In the genomic region with DNA sequence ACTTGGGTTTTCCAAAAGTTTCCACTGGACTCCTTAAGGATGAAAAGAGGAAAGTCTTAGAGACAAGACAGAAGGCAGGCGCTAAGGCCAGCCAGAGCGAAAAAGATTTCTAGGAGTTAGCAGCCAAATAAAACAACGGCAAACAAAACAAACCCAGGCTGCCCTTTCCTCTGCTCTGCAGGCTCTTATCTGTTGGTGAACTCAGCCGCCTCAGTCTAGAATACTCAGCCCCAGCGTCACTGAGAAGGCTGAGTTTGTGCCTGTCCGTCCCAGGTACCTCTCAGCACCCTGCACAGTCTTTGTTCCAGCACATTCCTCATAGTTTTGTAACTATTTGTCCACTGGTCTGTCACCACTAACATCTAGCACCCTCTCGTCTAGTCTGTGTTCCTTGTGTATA, we compare ENCODE assay signal across 13 cellular contexts.
DNase-seq lines count a peak whose midpoint lies in the region; ATAC-seq, FAIRE-seq and TF ChIP-seq lines count a peak whose summit lies in the region.
"Had no signal": no experiment of that assay in that cellular context is flagged by ENCODE, and none has a peak within 500 bp of the region (broad histone marks: within the 10 kb centered on the region; RNA-seq: fewer than 3 reads in every experiment).

No MANE protein-coding gene starts in this region.

- FAIRE-seq in urothelium cell line (lab: Jason Lieb, UNC), result no peak
- FAIRE-seq: D721Med, GM18507 had no signal

- H3K27me3 ChIP-seq in SK-N-SH (ENCODE audit: insufficient read depth) (no peaks in the 10 kb centered on the region), thyroid gland (no peaks in the 10 kb centered on the region)

- peak overlapping the region; percentile 95 for H3K27ac Mint-ChIP-seq in mesothelial cell of epicardium
- H3K27ac Mint-ChIP-seq: activated CD4-positive, alpha-beta memory T cell treated with anti-CD3 and anti-CD28 coated beads, Interleukin-2, amount 10 ng/mL, durations not matched to agents 7 days and 5 days had no signal

- H3K9me3 Mint-ChIP-seq in mesothelial cell of epicardium, result peaks cover 49% of the 10 kb centered on the region

- no peak overlapping the region for H3K4me3 Mint-ChIP-seq in mesothelial cell of epicardium
- H3K4me3 Mint-ChIP-seq: activated CD4-positive, alpha-beta memory T cell treated with anti-CD3 and anti-CD28 coated beads, Interleukin-2, amount 10 ng/mL, durations not matched to agents 7 days and 5 days had no signal

- H3K9me3 ChIP-seq in SK-N-SH, result no peaks in the 10 kb centered on the region
- no peaks in the 10 kb centered on the region for H3K9me3 ChIP-seq in thyroid gland

- no peak for ATAC-seq in GM18868 (IDR thresholded peaks at IDR 0.05; ENCODE audit: unreplicated experiment)
- ATAC-seq in HG02798 (IDR thresholded peaks at IDR 0.05; ENCODE audit: poor library complexity, unreplicated experiment), result no peak

- POLR2A ChIA-PET in SK-N-SH (lab: Yijun Ruan, JAX), result no interaction called here

- DNase-seq in SK-N-SH (no peak), fibroblast of mammary gland (ENCODE audit: low read depth) (peak; percentile 43), mesothelial cell of epicardium (ENCODE audit: low spot score in 2 of 2, unreplicated experiment in 2 of 2) (peak in 1 of 2 experiments; percentile 39), thyroid gland (peak; percentile 55 to 71), GM19238 (ENCODE audit: insufficient read length, low spot score) (no peak), urothelium cell line (ENCODE audit: low spot score) (no peak)
- DNase-seq: activated CD4-positive, alpha-beta memory T cell treated with anti-CD3 and anti-CD28 coated beads, Interleukin-2, amount 10 ng/mL, durations not matched to agents 7 days and 5 days; head of caudate nucleus; NCI-H510A had no signal

- peaks cover 6% of the 10 kb centered on the region for H3K36me3 Mint-ChIP-seq in mesothelial cell of epicardium

- H3K4me3 ChIP-seq in SK-N-SH (ENCODE audit: low read depth in 2 of 2, low read length in 1 of 2), result 0 out of 4 replicates have a peak overlapping the region, but pooled peaks of 1 of the 2 experiments have one; percentile 3
- no peak overlapping the region for H3K4me3 ChIP-seq in fibroblast of mammary gland (ENCODE audit: control insufficient read depth, low read depth, low read length)
- H3K4me3 ChIP-seq in thyroid gland (replicated peaks in 1 of 3), result no peak overlapping the region

- H4K20me1 ChIP-seq in SK-N-SH (ENCODE audit: insufficient read depth), result no peaks in the 10 kb centered on the region

- no peak for TF ChIP-seq CTCF in SK-N-SH (IDR thresholded peaks at IDR 0.05)
- no peak for TF ChIP-seq CTCF in fibroblast of mammary gland (conservative IDR thresholded peaks at IDR 0.05; ENCODE audit: control insufficient read depth, insufficient read depth, low read depth, low read length)
- TF ChIP-seq CTCF in mesothelial cell of epicardium (IDR thresholded peaks at IDR 0.05; ENCODE audit: unreplicated experiment), result no peak
- TF ChIP-seq CTCF in thyroid gland (IDR thresholded peaks at IDR 0.05), result no peak

- H3K36me3 ChIP-seq in SK-N-SH (replicated peaks in 1 of 2; ENCODE audit: control insufficient read depth in 1 of 2, insufficient read depth in 2 of 2, low read length in 1 of 2) (no peaks in the 10 kb centered on the region), thyroid gland (no peaks in the 10 kb centered on the region)

- no peaks in the 10 kb centered on the region for H3K79me2 ChIP-seq in SK-N-SH (ENCODE audit: insufficient read depth)

- peaks cover 33% of the 10 kb centered on the region for H3K4me1 Mint-ChIP-seq in mesothelial cell of epicardium

- H3K9ac ChIP-seq in SK-N-SH, result peak overlapping the region; percentile 51; the same call in 1 of the 2 replicates

- TF ChIP-seq POLR2A in thyroid gland (IDR thresholded peaks at IDR 0.05), result no peak

- WGBS in SK-N-SH (ENCODE audit: low lambda C conversion rate), result 29% methylated on average over 7 of the region's 7 CpGs
- WGBS in thyroid gland, 2 donors, result 6 to 16% methylated on average over 7 of the region's 7 CpGs

- peak overlapping the region; percentile 79; a peak in 3 of 4 replicates for H3K27ac ChIP-seq in SK-N-SH (ENCODE audit: low read depth in 2 of 2, low read length in 1 of 2)
- peak overlapping the region; percentile 33 to 70 (median 47) for H3K27ac ChIP-seq in thyroid gland

- no peak for TF ChIP-seq EP300 in SK-N-SH (IDR thresholded peaks at IDR 0.05; ENCODE audit: borderline replicate concordance in 1 of 2, low read depth in 1 of 2, low read length in 1 of 2)

- peak overlapping the region; percentile 57 for H3K4me2 ChIP-seq in SK-N-SH

- no peaks in the 10 kb centered on the region for H3K9me2 ChIP-seq in SK-N-SH

- peaks cover 24% of the 10 kb centered on the region for H3F3A ChIP-seq in SK-N-SH (replicated peaks; ENCODE audit: insufficient read depth)

- intact Hi-C loops in thyroid gland (cut with DNase I), result no loop called here

- no peak for TF ChIP-seq RAD21 in SK-N-SH (IDR thresholded peaks at IDR 0.05; ENCODE audit: low read length)

- CTCF ChIA-PET in SK-N-SH (lab: Yijun Ruan, JAX), result no interaction called here

- H2AFZ ChIP-seq in SK-N-SH (ENCODE audit: low read depth), result peak overlapping the region; percentile 62

- H3K4me1 ChIP-seq in SK-N-SH (ENCODE audit: control insufficient read depth in 1 of 2, insufficient read depth in 2 of 2, low read depth in 1 of 2, low read length in 1 of 2) (peaks cover 0 to 6% of the 10 kb centered on the region in 2 experiments; a peak in 2 of 4 replicates), thyroid gland (peaks cover 14 to 16% of the 10 kb centered on the region in 2 donors)

- H3K27me3 Mint-ChIP-seq in mesothelial cell of epicardium (ENCODE audit: low read depth), result no peaks in the 10 kb centered on the region
- H3K27me3 Mint-ChIP-seq: activated CD4-positive, alpha-beta memory T cell treated with anti-CD3 and anti-CD28 coated beads, Interleukin-2, amount 10 ng/mL, durations not matched to agents 7 days and 5 days had no signal

TF ChIP-seq in SK-N-SH, 30 proteins besides CTCF, POLR2A, EP300 and RAD21:
- no peak for TF ChIP-seq MAX (IDR thresholded peaks at IDR 0.05; ENCODE audit: low read depth)

Comparison
In these comparisons a context has a peak if more than half of its experiments do, and no peak if none do; other contexts are left out.
1. DNase-seq: peak in fibroblast of mammary gland (single experiment) and thyroid gland (2 of 2); none in SK-N-SH (single experiment), GM19238 (single experiment) and urothelium cell line (single experiment).